Comparison of ENCODE assay signal across 19 cellular contexts in the genomic region with DNA sequence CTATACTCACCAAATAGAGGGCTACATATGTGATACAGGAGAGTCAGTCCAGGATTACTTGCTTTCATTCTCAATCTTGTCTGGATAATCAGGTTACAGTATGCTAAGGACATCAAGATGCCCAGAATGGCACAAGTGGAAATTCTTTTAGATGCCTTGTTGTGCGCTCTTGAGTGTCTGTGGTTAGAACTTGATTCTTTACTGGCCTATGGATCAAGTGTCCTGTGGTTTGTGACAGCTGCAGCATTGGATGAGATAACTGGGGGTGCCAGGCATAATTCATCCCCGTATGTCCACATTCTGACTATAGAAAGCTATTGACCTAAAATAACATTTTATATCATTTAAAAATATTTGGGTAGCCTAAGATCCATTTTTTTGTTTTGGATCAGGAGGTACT. TPM values are rescaled to one million over a fixed set of nuclear protein-coding genes. Genes with fewer than 3 reads are reported as not detected.
DNase-seq lines count a peak whose midpoint lies in the region; ATAC-seq, FAIRE-seq and TF ChIP-seq lines count a peak whose summit lies in the region.
"Had no signal": no experiment of that assay in that cellular context is flagged by ENCODE, and none has a peak within 500 bp of the region (broad histone marks: within the 10 kb centered on the region; RNA-seq: fewer than 3 reads in every experiment).

No MANE protein-coding gene starts in this region.

- H2AFZ ChIP-seq in K562 (ENCODE audit: low read depth, low read length): no peak overlapping the region
- H2AFZ ChIP-seq: PC-9 had no signal

- DNase-seq in right cardiac atrium: no peak
- no peak for DNase-seq in Right ventricle myocardium inferior (ENCODE audit: missing footprints)
- peak; percentile 15 for DNase-seq in NCI-H2196 treated with DMSO at 0.1 percent for 48 hours (lab: John Stamatoyannopoulos, UW; ENCODE audit: unreplicated experiment)
- DNase-seq in K562 (ENCODE audit: extremely low read depth in 1 of 4, low spot score in 3 of 4): no peak
- DNase-seq in stomach: no peak
- DNase-seq in type B pancreatic cell (ENCODE audit: extremely low spot score, unreplicated experiment): no peak
- DNase-seq in KG1 (lab: John Stamatoyannopoulos, UW): no peak
- no peak for DNase-seq in T1000 (lab: John Stamatoyannopoulos, UW)
- DNase-seq: activated naive CD4-positive, alpha-beta T cell treated with anti-CD3 and anti-CD28 coated beads, Interleukin-2, amount 50 U/mL, for 16 hours; activated T-cell treated with anti-CD3 and anti-CD28 coated beads, Interleukin-2, amount 50 U/mL, for 1 hour; CD8-positive, alpha-beta T cell; EL; PC-9; stimulated activated CD4-positive, alpha-beta T cell treated with anti-CD3 and anti-CD28 coated beads, Interleukin-4, amount 100 ng/mL, for 4 hours; substantia nigra had no signal

- no peaks in the 10 kb centered on the region for H3K27me3 ChIP-seq in right cardiac atrium (ENCODE audit: control insufficient read depth, insufficient read depth)
- H3K27me3 ChIP-seq in K562 (ENCODE audit: control insufficient read depth in 2 of 2, insufficient read depth in 2 of 2, low read length in 2 of 2): no peaks in the 10 kb centered on the region
- no peaks in the 10 kb centered on the region for H3K27me3 ChIP-seq in stomach
- H3K27me3 ChIP-seq: vagina had no signal

- H3K9me3 Mint-ChIP-seq in type B pancreatic cell: no peaks in the 10 kb centered on the region
- H3K9me3 Mint-ChIP-seq: CD8-positive, alpha-beta T cell had no signal

- CTCF ChIA-PET in K562 (lab: Yijun Ruan, JAX; ENCODE audit: low intra/inter-chr PET ratio): no interaction called here

- intact Hi-C loops in right cardiac atrium (cut with DNase I) (no loop called here), Right ventricle myocardium inferior (cut with DNase I) (no loop called here), K562 (cut with micrococcal nuclease) (no loop called here), stomach (cut with DNase I; ENCODE audit: low total_unique reads) (no loop called here)

- H3K27ac ChIP-seq in right cardiac atrium (ENCODE audit: low read length): peak overlapping the region; percentile 28
- H3K27ac ChIP-seq in K562 (ENCODE audit: extremely low read depth, low read depth, low read length): no peak overlapping the region
- H3K27ac ChIP-seq in stomach: peak overlapping the region in 3 of 5 donors; percentile 29 to 49 (median 42)
- H3K27ac ChIP-seq: KMS-11, PC-9, vagina had no signal

- H3K4me2 ChIP-seq in K562 (ENCODE audit: insufficient read depth, low read length): no peak overlapping the region
- H3K4me2 ChIP-seq: KMS-11, PC-9 had no signal

- no peaks in the 10 kb centered on the region for H3K4me1 Mint-ChIP-seq in type B pancreatic cell (ENCODE audit: unreplicated experiment)

- H4K20me1 ChIP-seq in K562 (replicated peaks; ENCODE audit: control insufficient read depth, insufficient read depth, low read length): no peaks in the 10 kb centered on the region

- H3K4me1 ChIP-seq in right cardiac atrium (ENCODE audit: control insufficient read depth, insufficient read depth, low read length) (peaks cover 2% of the 10 kb centered on the region), K562 (replicated peaks in 1 of 2; ENCODE audit: control insufficient read depth in 2 of 2, insufficient read depth in 2 of 2, low read length in 2 of 2) (no peaks in the 10 kb centered on the region), stomach (peaks cover 0 to 38% (median 13%) of the 10 kb centered on the region in 4 donors)

- no peak overlapping the region for H3K9ac ChIP-seq in K562 (ENCODE audit: insufficient read depth in 1 of 2, low read depth in 2 of 2, low read length in 2 of 2)
- H3K9ac ChIP-seq: KMS-11 had no signal

- in situ Hi-C loops in K562 (cut with MboI): no loop called here

- WGBS in right cardiac atrium: 69% methylated on average over 2 of the region's 2 CpGs
- 39% methylated on average over 2 of the region's 2 CpGs for WGBS in K562 (ENCODE audit: insufficient coverage, low coverage, missing lambda C conversion rate)
- 49 to 68% (median 59%) methylated on average over 2 of the region's 2 CpGs for WGBS in stomach, 5 donors

- H3K27ac Mint-ChIP-seq in type B pancreatic cell: no peak overlapping the region
- H3K27ac Mint-ChIP-seq: CD8-positive, alpha-beta T cell had no signal

- FAIRE-seq in K562 (lab: Jason Lieb, UNC): peak; percentile 11
- FAIRE-seq: astrocyte had no signal

- no peak for TF ChIP-seq POLR2A in K562 (conservative IDR thresholded peaks at IDR 0.05)
- TF ChIP-seq POLR2A in stomach (IDR thresholded peaks at IDR 0.05): no peak

- POLR2A ChIA-PET in K562 (lab: Yijun Ruan, JAX): no interaction called here

- no TSS peak for BruUV-seq in K562 (replicated peaks; lab: Mats Ljungman, UMichigan)

- ATAC-seq in right cardiac atrium (peak in 1 of 2 donors; percentile 50), Right ventricle myocardium inferior (no peak), K562 (no peak)
- ATAC-seq: CD8-positive, alpha-beta T cell had no signal

- no peaks in the 10 kb centered on the region for H3K36me3 ChIP-seq in K562 (ENCODE audit: control insufficient read depth, insufficient read depth, low read length)
- H3K36me3 ChIP-seq in stomach: no peaks in the 10 kb centered on the region
- H3K36me3 ChIP-seq: vagina had no signal

- TF ChIP-seq CTCF in K562 (IDR thresholded peaks at IDR 0.05 in 2 of 3, conservative IDR thresholded peaks at IDR 0.05 in 1 of 3; ENCODE audit: insufficient read depth in 2 of 3, low read depth in 1 of 3, low read length in 3 of 3) (no peak), stomach (IDR thresholded peaks at IDR 0.05) (no peak), type B pancreatic cell (conservative IDR thresholded peaks at IDR 0.05) (no peak)

- TF ChIP-seq EP300 in K562 (IDR thresholded peaks at IDR 0.05; ENCODE audit: low read length): no peak
- TF ChIP-seq EP300 in stomach (IDR thresholded peaks at IDR 0.05): no peak

- H3K4me3 Mint-ChIP-seq in type B pancreatic cell: no peak overlapping the region
- H3K4me3 Mint-ChIP-seq: CD8-positive, alpha-beta T cell; neural crest cell had no signal

- H3K9me3 ChIP-seq in right cardiac atrium (ENCODE audit: control insufficient read depth, low read length) (no peaks in the 10 kb centered on the region), K562 (replicated peaks; ENCODE audit: control insufficient read depth, insufficient read depth, low read depth, low read length) (no peaks in the 10 kb centered on the region), stomach (no peaks in the 10 kb centered on the region)
- H3K9me3 ChIP-seq: vagina had no signal

- no peaks in the 10 kb centered on the region for H3K9me1 ChIP-seq in K562 (ENCODE audit: control insufficient read depth, insufficient read depth, low read length)

- no peak for TF ChIP-seq RAD21 in K562 (CRISPR knock-in tag; conservative IDR thresholded peaks at IDR 0.05 in 1 of 2, IDR thresholded peaks at IDR 0.05 in 1 of 2)

- no peak overlapping the region for H3K4me3 ChIP-seq in right cardiac atrium (ENCODE audit: low read length)
- H3K4me3 ChIP-seq in K562: no peak overlapping the region
- no peak overlapping the region for H3K4me3 ChIP-seq in stomach
- H3K4me3 ChIP-seq: PC-9, vagina had no signal

- H3K27me3 Mint-ChIP-seq in type B pancreatic cell: peaks cover 6% of the 10 kb centered on the region

- no peaks in the 10 kb centered on the region for H3K36me3 Mint-ChIP-seq in type B pancreatic cell

- no peaks in the 10 kb centered on the region for H3K79me2 ChIP-seq in K562 (ENCODE audit: control insufficient read depth, insufficient read depth, low read length)

TF ChIP-seq in K562, 482 proteins besides CTCF, POLR2A, EP300 and RAD21 (continues in another document):
- no peak for TF ChIP-seq ZEB2 (IDR thresholded peaks at IDR 0.05)
- TF ChIP-seq THRAP3 (IDR thresholded peaks at IDR 0.05; ENCODE audit: borderline replicate concordance): no peak
- no peak for TF ChIP-seq CHD2 (IDR thresholded peaks at IDR 0.05; ENCODE audit: low read depth, low read length)
- TF ChIP-seq, protein P1, sequence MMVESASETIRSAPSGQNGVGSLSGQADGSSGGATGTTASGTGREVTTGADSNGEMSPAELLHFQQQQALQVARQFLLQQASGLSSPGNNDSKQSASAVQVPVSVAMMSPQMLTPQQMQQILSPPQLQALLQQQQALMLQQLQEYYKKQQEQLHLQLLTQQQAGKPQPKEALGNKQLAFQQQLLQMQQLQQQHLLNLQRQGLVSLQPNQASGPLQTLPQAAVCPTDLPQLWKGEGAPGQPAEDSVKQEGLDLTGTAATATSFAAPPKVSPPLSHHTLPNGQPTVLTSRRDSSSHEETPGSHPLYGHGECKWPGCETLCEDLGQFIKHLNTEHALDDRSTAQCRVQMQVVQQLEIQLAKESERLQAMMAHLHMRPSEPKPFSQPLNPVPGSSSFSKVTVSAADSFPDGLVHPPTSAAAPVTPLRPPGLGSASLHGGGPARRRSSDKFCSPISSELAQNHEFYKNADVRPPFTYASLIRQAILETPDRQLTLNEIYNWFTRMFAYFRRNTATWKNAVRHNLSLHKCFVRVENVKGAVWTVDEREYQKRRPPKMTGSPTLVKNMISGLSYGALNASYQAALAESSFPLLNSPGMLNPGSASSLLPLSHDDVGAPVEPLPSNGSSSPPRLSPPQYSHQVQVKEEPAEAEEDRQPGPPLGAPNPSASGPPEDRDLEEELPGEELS (CRISPR knock-in tag; IDR thresholded peaks at IDR 0.05; ENCODE audit: borderline replicate concordance): no peak
- TF ChIP-seq HDAC3 (IDR thresholded peaks at IDR 0.05; ENCODE audit: borderline replicate concordance, partially characterized antibody): no peak

RNA-seq across cellular contexts. Expression of a gene that starts 40.1 kb away (rescaled TPM):
- total RNA-seq in right cardiac atrium (10 to 100 TPM; 65.0 to 98.4 (median 78.6) TPM), Right ventricle myocardium inferior (91.3 TPM), K562 (2014; rRNA removed) (1.8 and 3.6 TPM in 2 replicates), K562 (2014; rRNA removed; fragmentation: Illumina TruSeq; extraction: Trizol) (3.4 and 3.8 TPM in 2 replicates), K562 (2015; rRNA removed; fragmentation: Illumina TruSeq; extraction: Trizol) (1.9 and 2.0 TPM in 2 replicates), K562 (2021) (2.5 and 4.2 TPM in 2 replicates), stomach (10 to 100 TPM; 16.2 to 89.7 (median 26.3) TPM), type B pancreatic cell (ENCODE audit: low replicate concordance) (43.7 and 65.4 TPM in 2 replicates)
- polyA plus RNA-seq in right cardiac atrium (37.3 TPM), K562 (2011; rRNA removed) (0.72 and 2.0 TPM in 2 replicates), K562 (2014; fragmentation: Illumina TruSeq; extraction: Trizol) (4.1 and 6.4 TPM in 2 replicates), K562 (2014; fragmentation: Nextera tagmentation; extraction: Ambion mirVana) (under 1 TPM; 0.74 to 0.77 TPM), K562 (2014; rRNA removed) (3.1 and 3.4 TPM in 2 replicates), stomach (1 to 10 TPM; 6.7 to 8.9 (median 6.7) TPM)
- 0.40 and 0.49 TPM in 2 replicates for total RNA-seq in K562 (2011; cell fraction: chromatin; rRNA removed; ENCODE audit: low replicate concordance)
- 0.50 and 0.53 TPM in 2 replicates for total RNA-seq in K562 (2011; cell fraction: nucleolus; rRNA removed)
- total RNA-seq in K562 (2011; cell fraction: nucleoplasm; rRNA removed): 0.59 and 1.1 TPM in 2 replicates
- polyA plus RNA-seq in K562 (2011; cell fraction: cytosol; rRNA removed): 0.69 and 1.8 TPM in 2 replicates
- polyA plus RNA-seq in K562 (2011; cell fraction: nucleus; rRNA removed): 0.78 and 1.8 TPM in 2 replicates
- polyA plus RNA-seq in K562 (2012): 1.9 and 3.4 TPM in 2 replicates
- polyA minus RNA-seq in K562 (2011; rRNA and poly(A)+ RNA removed): 0.35 and 2.1 TPM in 2 replicates
- 0.57 and 0.64 TPM in 2 replicates for polyA minus RNA-seq in K562 (2011; cell fraction: cytosol; rRNA and poly(A)+ RNA removed)
- polyA minus RNA-seq in K562 (2011; cell fraction: nucleus; rRNA and poly(A)+ RNA removed): 0.27 and 1.2 TPM in 2 replicates
